In genomic region chr7:137903382-137904169, GRCh38 we compare ENCODE assay signal across 8 cellular contexts. TPM values are rescaled to one million over a fixed set of nuclear protein-coding genes. Genes with fewer than 3 reads are reported as not detected.
DNase-seq lines count a peak whose midpoint lies in the region; ATAC-seq, FAIRE-seq and TF ChIP-seq lines count a peak whose summit lies in the region.

No MANE protein-coding gene starts in this region.

- H3K4me3 ChIP-seq in ovary = no peak overlapping the region

- H3K4me1 Mint-ChIP-seq in activated T-helper 17 cell treated with anti-CD3 and anti-CD28 coated beads, Interleukin-2, amount 50 U/mL, for 72 hours = peaks cover 4% of the 10 kb centered on the region

- intact Hi-C loops in ovary (cut with DNase I) = loop anchor here in 3 of 4 donors (2.0 to 5.0 kb wide), 4 partner anchors 103 to 839 kb away; no protein-coding TSS in a partner anchor

- H3K36me3 Mint-ChIP-seq in activated T-helper 17 cell treated with anti-CD3 and anti-CD28 coated beads, Interleukin-2, amount 50 U/mL, for 72 hours (ENCODE audit: low read depth) = peaks cover 90% of the 10 kb centered on the region

- H3K36me3 ChIP-seq in ovary = no peaks in the 10 kb centered on the region

- TF ChIP-seq EP300 in ovary (IDR thresholded peaks at IDR 0.05) = no peak

- DNase-seq in G401 (ENCODE audit: low spot score) (peak; percentile 81), H4 (ENCODE audit: low spot score) (peak; percentile 61), LoVo (ENCODE audit: low spot score) (peak; percentile 77), RCC 7860 (ENCODE audit: low spot score) (peak; percentile 82), frontal cortex (ENCODE audit: low spot score in 2 of 2) (peak; percentile 51 to 73), ovary (peak; percentile 49 to 73 (median 54)), urothelium cell line (ENCODE audit: low spot score) (peak; percentile 49)

- no peaks in the 10 kb centered on the region for H3K27me3 ChIP-seq in ovary

- peak overlapping the region in 1 of 2 donors; percentile 22 for H3K27ac ChIP-seq in ovary

- no peak overlapping the region for H3K27ac Mint-ChIP-seq in activated T-helper 17 cell treated with anti-CD3 and anti-CD28 coated beads, Interleukin-2, amount 50 U/mL, for 72 hours

- TF ChIP-seq CTCF in ovary (IDR thresholded peaks at IDR 0.05) = peak; percentile 81 to 90 (median 88)

- peak; percentile 68 for FAIRE-seq in RCC 7860 (lab: Jason Lieb, UNC)
- FAIRE-seq in frontal cortex (lab: Jason Lieb, UNC) = no peak
- FAIRE-seq in urothelium cell line (lab: Jason Lieb, UNC) = no peak

- no peaks in the 10 kb centered on the region for H3K27me3 Mint-ChIP-seq in activated T-helper 17 cell treated with anti-CD3 and anti-CD28 coated beads, Interleukin-2, amount 50 U/mL, for 72 hours

- TF ChIP-seq POLR2A in ovary (IDR thresholded peaks at IDR 0.05) = no peak

- no peak overlapping the region for H3K4me3 Mint-ChIP-seq in activated T-helper 17 cell treated with anti-CD3 and anti-CD28 coated beads, Interleukin-2, amount 50 U/mL, for 72 hours

- 24 to 25% (median 24%) methylated on average over 9 of the region's 9 CpGs for WGBS in ovary, 3 donors

- no peaks in the 10 kb centered on the region for H3K9me3 ChIP-seq in ovary

- no peaks in the 10 kb centered on the region for H3K9me3 Mint-ChIP-seq in activated T-helper 17 cell treated with anti-CD3 and anti-CD28 coated beads, Interleukin-2, amount 50 U/mL, for 72 hours

- in situ Hi-C loops in G401 (cut with HindIII; ENCODE audit: low sequenced_read_pairs) = no loop called here

- no peaks in the 10 kb centered on the region for H3K4me1 ChIP-seq in ovary (ENCODE audit: insufficient read depth)

- ATAC-seq in activated T-helper 17 cell treated with anti-CD3 and anti-CD28 coated beads, Interleukin-2, amount 50 U/mL, for 72 hours (replicated peaks) = peak; percentile 77

RNA-seq across cellular contexts. Expression of gene DGKI, which starts 56.8 kb away (rescaled TPM):
- 0.06 TPM in 1 of 2 replicates, not detected in the other for total RNA-seq in G401 (2014; rRNA removed; shearing (Covaris generic))
- 0.64 and 1.5 TPM in 2 replicates for total RNA-seq in H4 (2014; rRNA removed; shearing (Covaris generic))
- total RNA-seq in activated T-helper 17 cell treated with anti-CD3 and anti-CD28 coated beads, Interleukin-2, amount 50 U/mL, for 72 hours = 1 to 10 TPM; 2.0 to 9.2 TPM
- 98.6 TPM for total RNA-seq in frontal cortex
- 1 to 10 TPM in 1 of 7 donors, under 1 TPM in 6; 0.10 to 1.3 (median 0.13) TPM for total RNA-seq in ovary
- under 1 TPM; 0.29 to 0.30 TPM for polyA plus RNA-seq in ovary
